Comparison of ENCODE assay signal across 24 cellular contexts in the genomic region with DNA sequence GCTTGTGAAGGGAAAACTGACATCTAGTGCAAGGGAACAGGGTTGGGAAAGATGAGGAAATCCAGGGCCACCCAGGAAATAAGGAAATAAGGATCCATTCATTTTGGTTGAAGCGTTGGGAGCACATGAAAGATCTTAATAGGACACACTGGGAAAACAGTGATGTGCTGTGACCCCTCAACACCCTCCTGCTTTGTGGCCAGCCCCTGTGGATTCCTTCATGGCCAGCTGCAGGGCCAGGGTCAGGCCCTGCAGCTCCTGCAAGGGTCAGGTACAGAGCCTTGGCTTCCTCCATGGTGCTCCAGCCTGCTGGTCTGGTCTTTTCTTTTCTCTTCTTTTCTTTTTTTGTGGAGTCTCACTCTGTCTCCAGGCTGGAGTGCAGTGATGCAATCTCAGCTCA. TPM values are rescaled to one million over a fixed set of nuclear protein-coding genes. Genes with fewer than 3 reads are reported as not detected.
A peak's percentile ranks its signal among the peaks of the same experiment; 100 is the strongest.
DNase-seq lines count a peak whose midpoint lies in the region; ATAC-seq and TF ChIP-seq lines count a peak whose summit lies in the region.
"Had no signal": no experiment of that assay in that cellular context is flagged by ENCODE, and none has a peak within 500 bp of the region (broad histone marks: within the 10 kb centered on the region; RNA-seq: fewer than 3 reads in every experiment).

No MANE protein-coding gene starts in this region.

- no peak overlapping the region for H3K9ac ChIP-seq in endodermal cell (ENCODE audit: extremely low read depth, low read length, poor library complexity, severe bottlenecking)
- H3K9ac ChIP-seq: BLaER1 treated with 17β-estradiol and CSF1 and Interleukin-3, amounts not matched to agents 10 nM and 100 nM had no signal

- H3K27me3 Mint-ChIP-seq in endodermal cell (ENCODE audit: insufficient read depth) = peaks cover 20% of the 10 kb centered on the region
- H3K27me3 Mint-ChIP-seq in activated T-cell treated with anti-CD3 and anti-CD28 coated beads, Interleukin-2, amount 50 U/mL, for 4 hours (ENCODE audit: low read depth) = peaks cover 25% of the 10 kb centered on the region

- H3K4me1 Mint-ChIP-seq in endodermal cell = peaks cover 40% of the 10 kb centered on the region
- peaks cover 9% of the 10 kb centered on the region for H3K4me1 Mint-ChIP-seq in activated T-cell treated with anti-CD3 and anti-CD28 coated beads, Interleukin-2, amount 50 U/mL, for 4 hours (ENCODE audit: low read depth)

- no peak overlapping the region for H3K4me3 ChIP-seq in endodermal cell (ENCODE audit: low read length)
- H3K4me3 ChIP-seq: A549; BLaER1 treated with 17β-estradiol and CSF1 and Interleukin-3, amounts not matched to agents 10 nM and 100 nM; GM12878; GM23338 had no signal

- H3K27ac ChIP-seq in caudate nucleus (ENCODE audit: low read depth, low read length) = peak overlapping the region; percentile 37
- no peak overlapping the region for H3K27ac ChIP-seq in endodermal cell (ENCODE audit: low read depth, low read length)
- peak overlapping the region; percentile 70 for H3K27ac ChIP-seq in substantia nigra (ENCODE audit: low read depth, low read length, poor library complexity, severe bottlenecking)
- H3K27ac ChIP-seq: A549; BLaER1 treated with 17β-estradiol and CSF1 and Interleukin-3, amounts not matched to agents 10 nM and 100 nM had no signal

- DNase-seq in caudate nucleus (lab: John Stamatoyannopoulos, UW) (no peak), endodermal cell (peak; percentile 7), substantia nigra (lab: John Stamatoyannopoulos, UW) (no peak), SIG-M5 treated with dmso at 0.1 percent for 504 hours (lab: John Stamatoyannopoulos, UW; ENCODE audit: unreplicated experiment) (no peak), mucosa of gallbladder (ENCODE audit: low spot score) (no peak)
- DNase-seq in activated T-cell treated with anti-CD3 and anti-CD28 coated beads, Interleukin-2, amount 50 U/mL, for 4 hours = no peak
- DNase-seq: 8988T; ACHN; AML-193; BE2C; CD4-positive, alpha-beta T cell; CD8-positive, alpha-beta memory T cell; DMS 273 treated with DMSO at 0.1 percent for 48 hours; DMS79; EL; GDM1; H9 had no signal

- H3K27me3 ChIP-seq in endodermal cell (ENCODE audit: control insufficient read depth, insufficient read depth, low read length, poor library complexity, severe bottlenecking) = peaks cover 5% of the 10 kb centered on the region
- H3K27me3 ChIP-seq: BLaER1 treated with 17β-estradiol and CSF1 and Interleukin-3, amounts not matched to agents 10 nM and 100 nM had no signal

- 93 to 100% methylated on average over 1 of the region's 1 CpG for WGBS in endodermal cell (ENCODE audit: insufficient coverage in 1 of 2, insufficient read length in 1 of 2), 2 experiments

- no peak for TF ChIP-seq CTCF in endodermal cell (conservative IDR thresholded peaks at IDR 0.05)

- no peaks in the 10 kb centered on the region for H3K36me3 ChIP-seq in endodermal cell (ENCODE audit: control insufficient read depth, insufficient read depth, low read length)
- H3K36me3 ChIP-seq: BE2C; BLaER1 treated with 17β-estradiol and CSF1 and Interleukin-3, amounts not matched to agents 10 nM and 100 nM had no signal

- no peak overlapping the region for H3K4me3 Mint-ChIP-seq in endodermal cell
- H3K4me3 Mint-ChIP-seq in activated T-cell treated with anti-CD3 and anti-CD28 coated beads, Interleukin-2, amount 50 U/mL, for 4 hours = no peak overlapping the region
- H3K4me3 Mint-ChIP-seq: CD14-positive monocyte; CD4-positive, alpha-beta T cell; CD8-positive, alpha-beta memory T cell; GM23338; H9 had no signal

- H3K9me3 Mint-ChIP-seq in endodermal cell = no peaks in the 10 kb centered on the region
- H3K9me3 Mint-ChIP-seq in activated T-cell treated with anti-CD3 and anti-CD28 coated beads, Interleukin-2, amount 50 U/mL, for 4 hours = no peaks in the 10 kb centered on the region
- H3K9me3 Mint-ChIP-seq: CD14-positive monocyte; CD4-positive, alpha-beta T cell; CD8-positive, alpha-beta memory T cell; GM23338; H9 had no signal

- no peak for ATAC-seq in activated T-cell treated with anti-CD3 and anti-CD28 coated beads, Interleukin-2, amount 50 U/mL, for 4 hours
- ATAC-seq: A549, GM12878, GM23338, HCT116 had no signal

- peaks cover 10% of the 10 kb centered on the region for H3K4me1 ChIP-seq in endodermal cell (ENCODE audit: control insufficient read depth, insufficient read depth, low read length)

- H3K36me3 Mint-ChIP-seq in endodermal cell (ENCODE audit: low read depth) = no peaks in the 10 kb centered on the region
- H3K36me3 Mint-ChIP-seq in activated T-cell treated with anti-CD3 and anti-CD28 coated beads, Interleukin-2, amount 50 U/mL, for 4 hours (ENCODE audit: insufficient read depth) = no peaks in the 10 kb centered on the region
- H3K36me3 Mint-ChIP-seq: CD14-positive monocyte; CD8-positive, alpha-beta memory T cell had no signal

- H3K9me3 ChIP-seq in endodermal cell (ENCODE audit: control insufficient read depth, low read length) = no peaks in the 10 kb centered on the region
- H3K9me3 ChIP-seq: A549; BE2C; BLaER1 treated with 17β-estradiol and CSF1 and Interleukin-3, amounts not matched to agents 10 nM and 100 nM had no signal

- H3K27ac Mint-ChIP-seq in endodermal cell = no peak overlapping the region
- H3K27ac Mint-ChIP-seq: CD14-positive monocyte; CD4-positive, alpha-beta T cell; GM23338; H9 had no signal

RNA-seq across cellular contexts. Expression of a gene that starts 18.8 kb away (rescaled TPM):
- total RNA-seq in endodermal cell (1 to 10 TPM; 4.6 to 5.2 TPM), mucosa of gallbladder (7.9 TPM)
- 6.7 TPM for polyA plus RNA-seq in endodermal cell (2013, experiment 1 of 2)
- 5.5 TPM for polyA plus RNA-seq in endodermal cell (2013, experiment 2 of 2)
- 1 to 10 TPM; 4.1 to 5.7 (median 4.5) TPM for total RNA-seq in activated T-cell treated with anti-CD3 and anti-CD28 coated beads, Interleukin-2, amount 50 U/mL, for 4 hours

RNA-seq across cellular contexts. Expression of a gene that starts 19.3 kb away (rescaled TPM):
- total RNA-seq in endodermal cell (under 1 TPM in 1 of 2 donors, not detected in 1; 0.26 TPM), mucosa of gallbladder (not detected)
- 1.2 TPM for polyA plus RNA-seq in endodermal cell (2013, experiment 1 of 2)
- polyA plus RNA-seq in endodermal cell (2013, experiment 2 of 2) = 1.9 TPM
- under 1 TPM in 1 of 3 donors, not detected in 2; 0.32 TPM for total RNA-seq in activated T-cell treated with anti-CD3 and anti-CD28 coated beads, Interleukin-2, amount 50 U/mL, for 4 hours
- total RNA-seq: CD4-positive, alpha-beta T cell; H4 had no signal
- polyA plus RNA-seq: CD14-positive monocyte; CD8-positive, alpha-beta memory T cell had no signal

RNA-seq across cellular contexts. Expression of a gene that starts 30.7 kb away (rescaled TPM):
- total RNA-seq in endodermal cell = not detected
- 0.36 TPM for polyA plus RNA-seq in endodermal cell (2013, experiment 1 of 2)
- polyA plus RNA-seq in endodermal cell (2013, experiment 2 of 2) = 0.17 TPM
- not detected for total RNA-seq in activated T-cell treated with anti-CD3 and anti-CD28 coated beads, Interleukin-2, amount 50 U/mL, for 4 hours
- total RNA-seq in mucosa of gallbladder = not detected
- total RNA-seq: CD4-positive, alpha-beta T cell; GM12878; H4 had no signal
- polyA plus RNA-seq: A549; CD14-positive monocyte; CD8-positive, alpha-beta memory T cell had no signal

RNA-seq across cellular contexts. Expression of a gene that starts 47.8 kb away (rescaled TPM):
- total RNA-seq in endodermal cell = 10 to 100 TPM; 34.5 to 35.9 TPM
- 42.1 TPM for polyA plus RNA-seq in endodermal cell (2013, experiment 1 of 2)
- polyA plus RNA-seq in endodermal cell (2013, experiment 2 of 2) = 37.2 TPM
- 10 to 100 TPM; 30.5 to 45.7 (median 43.1) TPM for total RNA-seq in activated T-cell treated with anti-CD3 and anti-CD28 coated beads, Interleukin-2, amount 50 U/mL, for 4 hours
- total RNA-seq in mucosa of gallbladder = 81.7 TPM
